9 cellular contexts compared by ENCODE assay signal in genomic region chr3:87793322-87793877, GRCh38. TPM values are rescaled to one million over a fixed set of nuclear protein-coding genes. Genes with fewer than 3 reads are reported as not detected.
DNase-seq lines count a peak whose midpoint lies in the region; ATAC-seq and FAIRE-seq lines count a peak whose summit lies in the region.
"Had no signal": no experiment of that assay in that cellular context is flagged by ENCODE, and none has a peak within 500 bp of the region (broad histone marks: within the 10 kb centered on the region; RNA-seq: fewer than 3 reads in every experiment).

No MANE protein-coding gene starts in this region.

- no CpG with 5 or more reads among the region's 19 CpGs for WGBS in iPS DF 6.9 (ENCODE audit: insufficient coverage, insufficient read length)

- peaks cover 36% of the 10 kb centered on the region for H3K4me1 Mint-ChIP-seq in activated T-cell treated with anti-CD3 and anti-CD28 coated beads, Interleukin-2, amount 50 U/mL, for 72 hours (ENCODE audit: low read depth)

- H3K27me3 ChIP-seq in H7 (ENCODE audit: control insufficient read depth, insufficient read depth, low read length): peaks cover 31% of the 10 kb centered on the region
- peaks cover 3% of the 10 kb centered on the region; the same call in 1 of the 2 replicates for H3K27me3 ChIP-seq in iPS DF 6.9 (ENCODE audit: control insufficient read depth, insufficient read depth, low read length)
- H3K27me3 ChIP-seq in skeletal muscle tissue (ENCODE audit: control insufficient read depth in 3 of 3, insufficient read depth in 3 of 3, low read length in 3 of 3): peaks cover 11 to 22% (median 12%) of the 10 kb centered on the region in 3 donors

- H3K36me3 Mint-ChIP-seq in activated T-cell treated with anti-CD3 and anti-CD28 coated beads, Interleukin-2, amount 50 U/mL, for 72 hours (ENCODE audit: insufficient read depth in 2 of 2): no peaks in the 10 kb centered on the region

- no peak overlapping the region for H3K27ac Mint-ChIP-seq in activated T-cell treated with anti-CD3 and anti-CD28 coated beads, Interleukin-2, amount 50 U/mL, for 72 hours

- peaks cover 1% of the 10 kb centered on the region; the same call in 1 of the 2 replicates for H3K4me1 ChIP-seq in iPS DF 6.9 (ENCODE audit: control insufficient read depth, insufficient read depth, low read length)
- no peaks in the 10 kb centered on the region for H3K4me1 ChIP-seq in skeletal muscle tissue (ENCODE audit: control insufficient read depth in 3 of 3, insufficient read depth in 3 of 3, low read length in 3 of 3)

- H3K27ac ChIP-seq in iPS DF 6.9 (ENCODE audit: low read length): no peak overlapping the region
- peak overlapping the region; percentile 44 for H3K27ac ChIP-seq in skeletal muscle tissue (ENCODE audit: low read depth, low read length)

- DNase-seq in H7 (no peak), iPS DF 6.9 (ENCODE audit: low read depth, low spot score) (no peak), urothelium cell line (ENCODE audit: low spot score) (no peak), NCI-H2107 (lab: John Stamatoyannopoulos, UW) (no peak), activated gamma-delta T cell treated with Interleukin-2 at 50 U/mL for 16 hours (no peak)
- DNase-seq in activated T-cell treated with anti-CD3 and anti-CD28 coated beads, Interleukin-2, amount 50 U/mL, for 72 hours: peak; percentile 3 to 10

- H3K36me3 ChIP-seq in H7 (replicated peaks; ENCODE audit: control insufficient read depth, insufficient read depth, low read length) (no peaks in the 10 kb centered on the region), iPS DF 6.9 (ENCODE audit: control insufficient read depth, insufficient read depth, low read length) (no peaks in the 10 kb centered on the region), skeletal muscle tissue (ENCODE audit: control insufficient read depth in 3 of 3, insufficient read depth in 3 of 3, low read length in 3 of 3) (no peaks in the 10 kb centered on the region)

- H3K4me3 ChIP-seq in H7 (ENCODE audit: insufficient read depth, low read depth, low read length): peak overlapping the region; percentile 62
- H3K4me3 ChIP-seq in iPS DF 6.9 (ENCODE audit: low read length): peak overlapping the region; percentile 58; the same call in 1 of the 2 replicates
- H3K4me3 ChIP-seq in skeletal muscle tissue (ENCODE audit: low read length in 3 of 3): peak overlapping the region; percentile 55 to 59 (median 59)

- no peak for FAIRE-seq in urothelium cell line (lab: Jason Lieb, UNC)

- H3K9me3 ChIP-seq in iPS DF 6.9 (ENCODE audit: control insufficient read depth, insufficient read depth, low read length) (no peaks in the 10 kb centered on the region), skeletal muscle tissue (ENCODE audit: control insufficient read depth in 3 of 3, low read length in 3 of 3) (no peaks in the 10 kb centered on the region)

- H3K9ac ChIP-seq in skeletal muscle tissue (ENCODE audit: low read depth in 1 of 3, low read length in 3 of 3): peak overlapping the region in 2 of 3 donors; percentile 1 to 55

- H3K9me3 Mint-ChIP-seq in activated T-cell treated with anti-CD3 and anti-CD28 coated beads, Interleukin-2, amount 50 U/mL, for 72 hours: peaks cover 0 to 4% of the 10 kb centered on the region in 2 donors

- H3K27me3 Mint-ChIP-seq in activated T-cell treated with anti-CD3 and anti-CD28 coated beads, Interleukin-2, amount 50 U/mL, for 72 hours (ENCODE audit: low read depth): peaks cover 84% of the 10 kb centered on the region

- ATAC-seq in activated T-cell treated with anti-CD3 and anti-CD28 coated beads, Interleukin-2, amount 50 U/mL, for 72 hours (replicated peaks in 1 of 2): peak; percentile 38 to 52
- ATAC-seq in HG02588 (IDR thresholded peaks at IDR 0.05; ENCODE audit: unreplicated experiment): no peak
- ATAC-seq: Panc1 had no signal

- H3K4me3 Mint-ChIP-seq in activated T-cell treated with anti-CD3 and anti-CD28 coated beads, Interleukin-2, amount 50 U/mL, for 72 hours: peak overlapping the region; percentile 73 to 93

RNA-seq across cellular contexts. Expression of gene HTR1F, which starts 0.9 kb away (rescaled TPM):
- total RNA-seq in H7 (2014; rRNA removed; shearing (Covaris generic)): not detected in 2 replicates
- not detected for total RNA-seq in activated T-cell treated with anti-CD3 and anti-CD28 coated beads, Interleukin-2, amount 50 U/mL, for 72 hours
- total RNA-seq in skeletal muscle tissue: under 0.01 TPM

Comparison
In these comparisons a context has a peak if more than half of its experiments do, and no peak if none do; other contexts are left out.
1. DNase-seq: peak in activated T-cell treated with anti-CD3 and anti-CD28 coated beads, Interleukin-2, amount 50 U/mL, for 72 hours (2 of 2); none in H7 (single experiment), iPS DF 6.9 (single experiment), urothelium cell line (single experiment), NCI-H2107 (single experiment) and activated gamma-delta T cell treated with Interleukin-2 at 50 U/mL for 16 hours (single experiment).
2. Peak in every context shown above with its lines, with median percentiles within 50 percentile points of each other: H3K4me3 ChIP-seq.